Comparison of ENCODE assay signal across 12 cellular contexts in the genomic region with DNA sequence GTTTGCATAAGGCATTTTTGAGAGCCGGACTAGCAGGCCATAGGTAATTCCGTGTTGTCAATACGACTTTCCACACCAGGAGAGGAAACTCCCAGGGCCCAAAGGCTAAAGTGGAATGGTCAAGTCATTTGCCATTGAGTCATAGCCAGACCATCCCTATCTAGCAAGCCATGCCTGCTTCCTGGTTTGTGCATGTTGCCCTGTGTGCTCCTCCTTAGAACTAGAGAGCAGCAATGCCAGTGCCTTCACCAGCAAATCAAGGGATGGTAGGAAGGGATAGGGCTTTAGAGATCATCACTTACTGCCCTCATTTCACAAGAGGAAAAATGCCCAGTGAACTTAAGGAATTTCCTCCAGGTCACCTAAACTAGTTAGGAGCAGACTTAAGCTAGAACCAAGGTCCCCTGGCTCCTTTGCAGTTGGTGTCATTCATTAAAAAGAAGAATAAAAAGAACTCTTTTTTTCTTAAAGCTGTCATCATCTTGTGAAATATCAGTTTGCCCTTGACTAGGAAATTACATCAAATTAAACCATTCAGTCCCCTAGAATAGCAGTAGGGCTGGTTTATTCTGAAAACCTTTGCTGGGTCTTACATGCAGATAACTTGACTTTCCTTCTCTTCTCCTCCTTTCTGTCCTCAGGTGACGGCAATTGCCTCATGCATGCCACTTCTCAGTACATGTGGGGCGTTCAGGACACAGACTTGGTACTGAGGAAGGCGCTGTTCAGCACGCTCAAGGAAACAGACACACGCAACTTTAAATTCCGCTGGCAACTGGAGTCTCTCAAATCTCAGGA. TPM values are rescaled to one million over a fixed set of nuclear protein-coding genes. Genes with fewer than 3 reads are reported as not detected.
DNase-seq lines count a peak whose midpoint lies in the region; ATAC-seq, FAIRE-seq and TF ChIP-seq lines count a peak whose summit lies in the region.
"Had no signal": no experiment of that assay in that cellular context is flagged by ENCODE, and none has a peak within 500 bp of the region (broad histone marks: within the 10 kb centered on the region; RNA-seq: fewer than 3 reads in every experiment).

No MANE protein-coding gene starts in this region.

- H3K9me3 ChIP-seq in Peyer's patch: no peaks in the 10 kb centered on the region
- no peaks in the 10 kb centered on the region for H3K9me3 ChIP-seq in trophoblast cell (ENCODE audit: insufficient read depth, low read depth, low read length)
- H3K9me3 ChIP-seq: testis had no signal

- H4K12ac ChIP-seq in trophoblast cell (ENCODE audit: low read depth, low read length): no peak overlapping the region

- H4K8ac ChIP-seq in trophoblast cell (ENCODE audit: low read depth, low read length): no peak overlapping the region

- H3K23ac ChIP-seq in trophoblast cell (ENCODE audit: low read length): no peak overlapping the region

- H3K4me3 ChIP-seq in Peyer's patch (no peak overlapping the region), epithelial cell of esophagus (ENCODE audit: low read length) (no peak overlapping the region), trophoblast cell (ENCODE audit: low read depth, low read length) (no peak overlapping the region)
- H3K4me3 ChIP-seq: testis had no signal

- H3K4me1 ChIP-seq in Peyer's patch (peaks cover 0 to 36% (median 16%) of the 10 kb centered on the region in 4 donors), trophoblast cell (ENCODE audit: control insufficient read depth in 1 of 2, insufficient read depth in 2 of 2, low read length in 2 of 2) (peaks cover 6% of the 10 kb centered on the region in 2 experiments)

- H2AFZ ChIP-seq in trophoblast cell (ENCODE audit: insufficient read depth, low read length, poor library complexity): no peak overlapping the region

- peak overlapping the region; percentile 43 to 71 (median 57) for H3K27ac ChIP-seq in Peyer's patch
- H3K27ac ChIP-seq in trophoblast cell (ENCODE audit: low read depth, low read length): no peak overlapping the region

- ATAC-seq in GM18517 (IDR thresholded peaks at IDR 0.05; ENCODE audit: unreplicated experiment): no peak

- H3K14ac ChIP-seq in trophoblast cell (ENCODE audit: low read length): no peak overlapping the region

- DNase-seq in Caki2 (ENCODE audit: low read depth) (peak; percentile 56), Peyer's patch (peak in 1 of 3 donors; percentile 75), epithelial cell of esophagus (ENCODE audit: low read depth) (peak; percentile 66), trophoblast cell (peak; percentile 81 to 83), H54 (ENCODE audit: insufficient read length, low spot score) (no peak), iPS-NIHi11 (ENCODE audit: low spot score) (no peak), GM13977 (ENCODE audit: low spot score) (no peak)
- DNase-seq: anterior cingulate cortex, NCI-H2029, testis had no signal

- H3K79me2 ChIP-seq in trophoblast cell (ENCODE audit: control insufficient read depth, insufficient read depth, low read length, poor library complexity): peaks cover 2% of the 10 kb centered on the region

- no peak overlapping the region for H2BK120ac ChIP-seq in trophoblast cell (ENCODE audit: insufficient read depth, low read length, poor library complexity)

- H3K27me3 ChIP-seq in Peyer's patch: no peaks in the 10 kb centered on the region
- no peaks in the 10 kb centered on the region for H3K27me3 ChIP-seq in trophoblast cell (ENCODE audit: insufficient read depth, low read length)
- H3K27me3 ChIP-seq: testis had no signal

- TF ChIP-seq POLR2A in Peyer's patch (IDR thresholded peaks at IDR 0.05) (no peak), H54 (IDR thresholded peaks at IDR 0.05; ENCODE audit: low read depth, low read length) (no peak)

- no peak overlapping the region for H3K9ac ChIP-seq in trophoblast cell (ENCODE audit: low read length)

- no peak for TF ChIP-seq CTCF in Peyer's patch (IDR thresholded peaks at IDR 0.05)
- no peak for TF ChIP-seq CTCF in epithelial cell of esophagus (IDR thresholded peaks at IDR 0.05; ENCODE audit: insufficient read depth, low read depth, low read length, missing control alignments)
- TF ChIP-seq CTCF in GM13977 (IDR thresholded peaks at IDR 0.05; ENCODE audit: extremely low read depth, insufficient read depth, missing control alignments): no peak

- H3K79me1 ChIP-seq in trophoblast cell (ENCODE audit: low read length): peaks cover 4% of the 10 kb centered on the region

- H2BK12ac ChIP-seq in trophoblast cell (ENCODE audit: low read length): no peak overlapping the region

- FAIRE-seq in H54 (lab: Jason Lieb, UNC): no peak
- FAIRE-seq: G401.6 had no signal

- H3K36me3 ChIP-seq in Peyer's patch: peaks cover 0 to 59% (median 4%) of the 10 kb centered on the region in 3 donors
- H3K36me3 ChIP-seq in trophoblast cell (ENCODE audit: control insufficient read depth in 1 of 2, insufficient read depth in 2 of 2, low read length in 2 of 2): peaks cover 22 to 34% of the 10 kb centered on the region in 2 experiments

- no peak overlapping the region for H2AK5ac ChIP-seq in trophoblast cell (ENCODE audit: low read length)

- no peak overlapping the region for H4K91ac ChIP-seq in trophoblast cell (ENCODE audit: low read depth, low read length)

- no peak overlapping the region for H3K4ac ChIP-seq in trophoblast cell (ENCODE audit: low read depth, low read length)

- no peak overlapping the region for H2BK5ac ChIP-seq in trophoblast cell (ENCODE audit: low read depth, low read length, poor library complexity)

- H3K18ac ChIP-seq in trophoblast cell (ENCODE audit: low read length): no peak overlapping the region

- in situ Hi-C loops in Caki2 (cut with HindIII; ENCODE audit: low pct_unique_long_range_greater_than_20kb, low sequenced_read_pairs) (no loop called here), GM13977 (cut with MboI; ENCODE audit: low pct_unique_long_range_greater_than_20kb, low sequenced_read_pairs, unreplicated experiment) (no loop called here)

- no peak overlapping the region for H3K4me2 ChIP-seq in trophoblast cell (ENCODE audit: low read length)

- WGBS in trophoblast cell (ENCODE audit: extremely low coverage, insufficient coverage, insufficient read length): no CpG with 5 or more reads among the region's 9 CpGs

RNA-seq across cellular contexts. Expression of gene TNFAIP3, which starts 7.3 kb away (rescaled TPM):
- total RNA-seq in Caki2 (2014; rRNA removed; shearing (Covaris generic); ENCODE audit: low replicate concordance): 6.1 and 19.2 TPM in 2 replicates
- 10 to 100 TPM; 19.3 to 66.8 (median 30.6) TPM for total RNA-seq in Peyer's patch
- 59.7 and 64.7 TPM in 2 replicates for polyA plus RNA-seq in trophoblast cell (2013)

Comparison
In these comparisons a context has a peak if more than half of its experiments do, and no peak if none do; other contexts are left out.
1. DNase-seq: peak in Caki2 (single experiment), epithelial cell of esophagus (single experiment) and trophoblast cell (2 of 2); none in H54 (single experiment), iPS-NIHi11 (single experiment) and GM13977 (single experiment).